Comparison of ENCODE assay signal across 30 cellular contexts in the genomic region with DNA sequence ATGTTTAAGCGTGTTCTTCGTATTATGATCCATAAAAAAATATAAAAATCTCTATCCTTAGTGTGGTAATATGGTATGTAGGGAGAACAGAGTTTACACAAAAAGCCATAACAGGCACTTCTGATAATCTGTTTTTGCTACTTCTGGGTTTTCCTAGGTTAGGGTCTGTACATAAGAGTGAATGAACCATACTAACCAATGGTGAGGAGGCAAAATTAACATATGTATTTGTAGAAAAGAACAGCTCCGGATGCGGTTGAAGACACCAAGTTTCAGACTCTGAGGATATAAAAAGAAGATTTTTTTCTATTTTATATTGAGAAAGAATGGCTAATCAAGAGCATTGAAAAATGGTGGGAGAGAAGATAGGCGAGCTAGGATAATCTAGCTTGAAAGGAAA.
"Had no signal": no experiment of that assay in that cellular context is flagged by ENCODE, and none has a peak within 500 bp of the region (broad histone marks: within the 10 kb centered on the region; RNA-seq: fewer than 3 reads in every experiment).

No MANE protein-coding gene starts in this region.

- H3K27ac ChIP-seq: ascending aorta, cardiac muscle cell had no signal

- DNase-seq: activated CD4-positive, alpha-beta memory T cell treated with anti-CD3 and anti-CD28 coated beads for 36 hours; activated CD4-positive, alpha-beta T cell treated with anti-CD3 and anti-CD28 coated beads for 36 hours; activated CD4-positive, alpha-beta T cell treated with anti-CD3 and anti-CD28 coated beads, Interleukin-2, amount 10 ng/mL, durations not matched to agents 24 days and 14 days; activated CD4-positive, CD25-positive, alpha-beta regulatory T cell; activated CD4-positive, CD25-positive, alpha-beta regulatory T cell treated with anti-CD3 and anti-CD28 coated beads, Interleukin-2, amount 50 U/mL, for 72 hours; activated CD8-positive, alpha-beta memory T cell treated with anti-CD3 and anti-CD28 coated beads, Interleukin-2, amount 10 ng/mL, durations not matched to agents 7 days and 5 days; activated CD8-positive, alpha-beta memory T cell treated with anti-CD3 and anti-CD28 coated beads, Interleukin-2, amount 50 U/mL, for 4 hours; activated CD8-positive, alpha-beta T cell treated with anti-CD3 and anti-CD28 coated beads, Interleukin-2, amount 10 ng/mL, durations not matched to agents 7 days and 5 days; activated gamma-delta T cell; activated naive CD4-positive, alpha-beta T cell; activated naive CD4-positive, alpha-beta T cell treated with anti-CD3 and anti-CD28 coated beads, Interleukin-2, amount 10 ng/mL, durations not matched to agents 7 days and 5 days; activated naive CD8-positive, alpha-beta T cell treated with anti-CD3 and anti-CD28 coated beads, Interleukin-2, amount 10 ng/mL, durations not matched to agents 7 days and 5 days; activated T-cell treated with anti-CD3 and anti-CD28 coated beads, Interleukin-2, amount 50 U/mL, for 1 hour; activated T-cell treated with anti-CD3 and anti-CD28 coated beads, Interleukin-2, amount 50 U/mL, for 48 hours; effector CD4-positive, alpha-beta T cell; effector memory CD8-positive, alpha-beta T cell; erythroblast; esophagus squamous epithelium; glutamatergic neuron; heart left ventricle; T-helper 2 cell had no signal

- H3K4me3 ChIP-seq: ascending aorta, breast epithelium, cardiac muscle cell, coronary artery, esophagus squamous epithelium, heart left ventricle had no signal

- H3K27me3 ChIP-seq: ascending aorta, breast epithelium, cardiac muscle cell, esophagus squamous epithelium, heart left ventricle had no signal

- H3K9me3 Mint-ChIP-seq: activated CD4-positive, alpha-beta memory T cell treated with anti-CD3 and anti-CD28 coated beads for 36 hours; activated CD4-positive, alpha-beta T cell treated with anti-CD3 and anti-CD28 coated beads, Interleukin-2, amount 10 ng/mL, durations not matched to agents 24 days and 14 days; activated naive CD4-positive, alpha-beta T cell treated with anti-CD3 and anti-CD28 coated beads, Interleukin-2, amount 10 ng/mL, durations not matched to agents 7 days and 5 days; activated naive CD4-positive, alpha-beta T cell treated with anti-CD3 and anti-CD28 coated beads, Interleukin-2, amount 50 U/mL, for 72 hours; activated naive CD8-positive, alpha-beta T cell treated with anti-CD3 and anti-CD28 coated beads, Interleukin-2, amount 10 ng/mL, durations not matched to agents 7 days and 5 days; brain; central memory CD8-positive, alpha-beta T cell; dendritic cell treated with granulocyte-macrophage colony-stimulating factor and Interleukin-4, amounts not matched to agents 40 ng/mL and 50 ng/mL, for 4 days; effector memory CD8-positive, alpha-beta T cell had no signal

- FAIRE-seq: frontal cortex had no signal

- H3K27ac Mint-ChIP-seq: activated CD4-positive, alpha-beta memory T cell treated with anti-CD3 and anti-CD28 coated beads for 36 hours; activated CD4-positive, alpha-beta T cell treated with anti-CD3 and anti-CD28 coated beads for 36 hours; activated CD4-positive, alpha-beta T cell treated with anti-CD3 and anti-CD28 coated beads, Interleukin-2, amount 10 ng/mL, durations not matched to agents 24 days and 14 days; activated CD8-positive, alpha-beta memory T cell treated with anti-CD3 and anti-CD28 coated beads, Interleukin-2, amount 10 ng/mL, durations not matched to agents 7 days and 5 days; activated CD8-positive, alpha-beta T cell treated with anti-CD3 and anti-CD28 coated beads, Interleukin-2, amount 10 ng/mL, durations not matched to agents 7 days and 5 days; activated naive CD4-positive, alpha-beta T cell treated with anti-CD3 and anti-CD28 coated beads, Interleukin-2, amount 10 ng/mL, durations not matched to agents 7 days and 5 days; activated naive CD4-positive, alpha-beta T cell treated with anti-CD3 and anti-CD28 coated beads, Interleukin-2, amount 50 U/mL, for 72 hours; activated naive CD8-positive, alpha-beta T cell treated with anti-CD3 and anti-CD28 coated beads, Interleukin-2, amount 10 ng/mL, durations not matched to agents 7 days and 5 days; dendritic cell treated with granulocyte-macrophage colony-stimulating factor and Interleukin-4, amounts not matched to agents 40 ng/mL and 50 ng/mL, for 4 days; effector memory CD8-positive, alpha-beta T cell had no signal

- H3K4me1 ChIP-seq: breast epithelium had no signal

- H3K4me1 Mint-ChIP-seq: activated CD4-positive, alpha-beta T cell treated with anti-CD3 and anti-CD28 coated beads for 36 hours; activated CD4-positive, alpha-beta T cell treated with anti-CD3 and anti-CD28 coated beads, Interleukin-2, amount 10 ng/mL, durations not matched to agents 24 days and 14 days; activated CD8-positive, alpha-beta memory T cell treated with anti-CD3 and anti-CD28 coated beads, Interleukin-2, amount 10 ng/mL, durations not matched to agents 7 days and 5 days; activated naive CD4-positive, alpha-beta T cell treated with anti-CD3 and anti-CD28 coated beads, Interleukin-2, amount 10 ng/mL, durations not matched to agents 7 days and 5 days; activated naive CD8-positive, alpha-beta T cell treated with anti-CD3 and anti-CD28 coated beads, Interleukin-2, amount 10 ng/mL, durations not matched to agents 7 days and 5 days; central memory CD8-positive, alpha-beta T cell had no signal

- H3K36me3 Mint-ChIP-seq: activated CD4-positive, alpha-beta memory T cell treated with anti-CD3 and anti-CD28 coated beads for 36 hours; activated CD8-positive, alpha-beta memory T cell treated with anti-CD3 and anti-CD28 coated beads, Interleukin-2, amount 10 ng/mL, durations not matched to agents 7 days and 5 days; activated naive CD4-positive, alpha-beta T cell treated with anti-CD3 and anti-CD28 coated beads, Interleukin-2, amount 10 ng/mL, durations not matched to agents 7 days and 5 days; activated naive CD4-positive, alpha-beta T cell treated with anti-CD3 and anti-CD28 coated beads, Interleukin-2, amount 50 U/mL, for 72 hours; activated naive CD8-positive, alpha-beta T cell treated with anti-CD3 and anti-CD28 coated beads, Interleukin-2, amount 10 ng/mL, durations not matched to agents 7 days and 5 days; brain had no signal

- H3K9me3 ChIP-seq: ascending aorta, breast epithelium, esophagus squamous epithelium, heart left ventricle had no signal

- H3K4me3 Mint-ChIP-seq: activated CD4-positive, alpha-beta memory T cell treated with anti-CD3 and anti-CD28 coated beads for 36 hours; activated CD4-positive, alpha-beta T cell treated with anti-CD3 and anti-CD28 coated beads for 36 hours; activated CD4-positive, alpha-beta T cell treated with anti-CD3 and anti-CD28 coated beads, Interleukin-2, amount 10 ng/mL, durations not matched to agents 24 days and 14 days; activated CD8-positive, alpha-beta memory T cell treated with anti-CD3 and anti-CD28 coated beads, Interleukin-2, amount 10 ng/mL, durations not matched to agents 7 days and 5 days; activated CD8-positive, alpha-beta T cell treated with anti-CD3 and anti-CD28 coated beads, Interleukin-2, amount 10 ng/mL, durations not matched to agents 7 days and 5 days; activated naive CD4-positive, alpha-beta T cell treated with anti-CD3 and anti-CD28 coated beads, Interleukin-2, amount 10 ng/mL, durations not matched to agents 7 days and 5 days; activated naive CD8-positive, alpha-beta T cell treated with anti-CD3 and anti-CD28 coated beads, Interleukin-2, amount 10 ng/mL, durations not matched to agents 7 days and 5 days; central memory CD8-positive, alpha-beta T cell; dendritic cell treated with granulocyte-macrophage colony-stimulating factor and Interleukin-4, amounts not matched to agents 40 ng/mL and 50 ng/mL, for 4 days; effector memory CD8-positive, alpha-beta T cell had no signal

- ATAC-seq: activated CD4-positive, alpha-beta T cell treated with anti-CD3 and anti-CD28 coated beads for 36 hours; activated CD8-positive, alpha-beta memory T cell treated with anti-CD3 and anti-CD28 coated beads, Interleukin-2, amount 10 ng/mL, durations not matched to agents 7 days and 5 days; activated CD8-positive, alpha-beta T cell treated with anti-CD3 and anti-CD28 coated beads, Interleukin-2, amount 10 ng/mL, durations not matched to agents 7 days and 5 days; activated naive CD4-positive, alpha-beta T cell treated with anti-CD3 and anti-CD28 coated beads, Interleukin-2, amount 50 U/mL, for 72 hours; effector memory CD8-positive, alpha-beta T cell; heart left ventricle had no signal

- H3K36me3 ChIP-seq: ascending aorta, breast epithelium, cardiac muscle cell, esophagus squamous epithelium, heart left ventricle had no signal

- H3K27me3 Mint-ChIP-seq: activated CD4-positive, alpha-beta memory T cell treated with anti-CD3 and anti-CD28 coated beads for 36 hours; dendritic cell treated with granulocyte-macrophage colony-stimulating factor and Interleukin-4, amounts not matched to agents 40 ng/mL and 50 ng/mL, for 4 days; effector memory CD8-positive, alpha-beta T cell had no signal
